Comparison of ENCODE assay signal across 15 cellular contexts in the genomic region with DNA sequence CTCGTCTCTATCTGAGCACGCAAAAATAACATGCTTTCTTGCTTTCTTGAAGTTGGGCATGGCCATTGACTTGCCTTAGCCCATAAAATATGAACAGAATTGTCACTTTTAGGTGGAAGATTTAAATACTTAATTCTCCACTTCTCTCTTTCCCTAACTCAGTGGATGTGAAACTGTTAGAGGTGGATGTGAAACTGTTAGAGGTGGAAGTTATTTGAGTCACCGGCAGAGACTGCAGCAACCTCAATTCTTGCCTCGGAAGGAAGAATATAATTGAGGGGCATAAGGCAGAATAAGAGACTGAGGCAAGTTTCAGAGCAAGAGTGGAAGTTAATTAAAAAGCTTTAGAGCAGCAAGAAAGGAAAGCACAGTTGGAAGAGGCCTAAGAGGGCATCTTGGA. TPM values are rescaled to one million over a fixed set of nuclear protein-coding genes. Genes with fewer than 3 reads are reported as not detected.
DNase-seq lines count a peak whose midpoint lies in the region; ATAC-seq and TF ChIP-seq lines count a peak whose summit lies in the region.
"Had no signal": no experiment of that assay in that cellular context is flagged by ENCODE, and none has a peak within 500 bp of the region (broad histone marks: within the 10 kb centered on the region; RNA-seq: fewer than 3 reads in every experiment).

No MANE protein-coding gene starts in this region.

- H3K4me1 ChIP-seq in OCI-LY7 (ENCODE audit: insufficient read depth, low read length, poor library complexity, severe bottlenecking): no peaks in the 10 kb centered on the region
- H3K4me1 ChIP-seq: colonic mucosa had no signal

- no peaks in the 10 kb centered on the region for H3K9me3 ChIP-seq in OCI-LY7 (ENCODE audit: low read length)
- H3K9me3 ChIP-seq: colonic mucosa had no signal

- H4K20me1 ChIP-seq in OCI-LY7 (ENCODE audit: insufficient read depth, low read length): no peaks in the 10 kb centered on the region

- no peaks in the 10 kb centered on the region for H3K79me2 ChIP-seq in OCI-LY7 (ENCODE audit: insufficient read depth, low read depth, low read length)

- H3K9me3 Mint-ChIP-seq in endothelial cell (ENCODE audit: unreplicated experiment): no peaks in the 10 kb centered on the region
- H3K9me3 Mint-ChIP-seq in activated CD4-positive, alpha-beta T cell treated with anti-CD3 and anti-CD28 coated beads for 36 hours (ENCODE audit: low read depth): no peaks in the 10 kb centered on the region

- H3K4me3 Mint-ChIP-seq in endothelial cell (ENCODE audit: unreplicated experiment): no peak overlapping the region
- no peak overlapping the region for H3K4me3 Mint-ChIP-seq in activated CD4-positive, alpha-beta T cell treated with anti-CD3 and anti-CD28 coated beads for 36 hours
- H3K4me3 Mint-ChIP-seq: natural killer cell had no signal

- H3K27ac ChIP-seq in OCI-LY7 (ENCODE audit: low read depth, low read length, poor library complexity, severe bottlenecking): no peak overlapping the region
- H3K27ac ChIP-seq: colonic mucosa, skin epidermis had no signal

- DNase-seq in OCI-LY7 (ENCODE audit: low spot score): peak; percentile 3
- DNase-seq in NCI-H146 (lab: John Stamatoyannopoulos, UW): no peak
- DNase-seq in endothelial cell (ENCODE audit: low spot score): no peak
- DNase-seq in activated CD4-positive, alpha-beta T cell treated with anti-CD3 and anti-CD28 coated beads for 36 hours: no peak
- DNase-seq in A172 (ENCODE audit: low spot score): no peak
- DNase-seq: activated CD8-positive, alpha-beta memory T cell treated with anti-CD3 and anti-CD28 coated beads, Interleukin-2, amount 50 U/mL, for 4 hours; C1 segment of cervical spinal cord; colonic mucosa; kidney; natural killer cell; NCI-H2029 had no signal

- POLR2A ChIA-PET in OCI-LY7 (lab: Charles Lee): no interaction called here
- POLR2A ChIA-PET in activated CD4-positive, alpha-beta T cell treated with anti-CD3 and anti-CD28 coated beads for 36 hours (lab: Charles Lee): no interaction called here

- peak; percentile 61 for ATAC-seq in GM18508 (IDR thresholded peaks at IDR 0.05; ENCODE audit: insufficient read depth, unreplicated experiment)
- ATAC-seq in GM21447 (IDR thresholded peaks at IDR 0.05; ENCODE audit: unreplicated experiment): peak; percentile 44
- peak; percentile 66 for ATAC-seq in HG03159 (IDR thresholded peaks at IDR 0.05; ENCODE audit: unreplicated experiment)
- ATAC-seq in activated CD4-positive, alpha-beta T cell treated with anti-CD3 and anti-CD28 coated beads for 36 hours: no peak
- ATAC-seq: natural killer cell had no signal

- H3K4me1 Mint-ChIP-seq in endothelial cell (ENCODE audit: unreplicated experiment): peaks cover 11% of the 10 kb centered on the region
- H3K4me1 Mint-ChIP-seq in activated CD4-positive, alpha-beta T cell treated with anti-CD3 and anti-CD28 coated beads for 36 hours: peaks cover 17% of the 10 kb centered on the region
- H3K4me1 Mint-ChIP-seq: natural killer cell had no signal

- H3K27me3 Mint-ChIP-seq in endothelial cell (ENCODE audit: unreplicated experiment): peaks cover 17% of the 10 kb centered on the region
- peaks cover 52% of the 10 kb centered on the region for H3K27me3 Mint-ChIP-seq in activated CD4-positive, alpha-beta T cell treated with anti-CD3 and anti-CD28 coated beads for 36 hours

- TF ChIP-seq CTCF in OCI-LY7 (conservative IDR thresholded peaks at IDR 0.05; ENCODE audit: low read length) (no peak), endothelial cell (IDR thresholded peaks at IDR 0.05; ENCODE audit: unreplicated experiment) (no peak)

- no peak overlapping the region for H3K4me3 ChIP-seq in OCI-LY7 (ENCODE audit: low read depth, low read length, poor library complexity, severe bottlenecking)
- H3K4me3 ChIP-seq: colonic mucosa, skin epidermis had no signal

- BruUV-seq in OCI-LY7 (replicated peaks; lab: Mats Ljungman, UMichigan): no TSS peak

- H3K27ac Mint-ChIP-seq in endothelial cell (ENCODE audit: unreplicated experiment): no peak overlapping the region
- no peak overlapping the region for H3K27ac Mint-ChIP-seq in activated CD4-positive, alpha-beta T cell treated with anti-CD3 and anti-CD28 coated beads for 36 hours
- H3K27ac Mint-ChIP-seq: natural killer cell had no signal

- no peak overlapping the region for H2AFZ ChIP-seq in OCI-LY7 (ENCODE audit: low read length)

- CTCF ChIA-PET in OCI-LY7 (lab: Charles Lee; ENCODE audit: unreplicated experiment): no interaction called here
- CTCF ChIA-PET in activated CD4-positive, alpha-beta T cell treated with anti-CD3 and anti-CD28 coated beads for 36 hours (lab: Charles Lee): interaction anchor here (0.7 kb wide), 1 partner anchor 112 kb away, joined by 3 read pairs; no protein-coding TSS in a partner anchor

- no peaks in the 10 kb centered on the region for H3K36me3 ChIP-seq in OCI-LY7 (ENCODE audit: insufficient read depth, low read length)
- H3K36me3 ChIP-seq: colonic mucosa had no signal

- H3K9me2 ChIP-seq in OCI-LY7 (ENCODE audit: insufficient read depth, low read length): no peaks in the 10 kb centered on the region

- no peaks in the 10 kb centered on the region for H3K36me3 Mint-ChIP-seq in endothelial cell (ENCODE audit: low read depth, unreplicated experiment)
- no peaks in the 10 kb centered on the region for H3K36me3 Mint-ChIP-seq in activated CD4-positive, alpha-beta T cell treated with anti-CD3 and anti-CD28 coated beads for 36 hours (ENCODE audit: low read depth)

- no peak overlapping the region for H3K4me2 ChIP-seq in OCI-LY7 (ENCODE audit: low read length)

- intact Hi-C loops in OCI-LY7 (cut with micrococcal nuclease; ENCODE audit: unreplicated experiment): no loop called here
- intact Hi-C loops in activated CD4-positive, alpha-beta T cell treated with anti-CD3 and anti-CD28 coated beads for 36 hours (cut with DNase I, micrococcal nuclease): loop anchor here in 1 of 2 experiments (10.0 kb wide), 1 partner anchor 555 kb away; no protein-coding TSS in a partner anchor

RNA-seq across cellular contexts. Expression of gene PARM1, which starts 2.8 kb away (rescaled TPM):
- not detected in 2 replicates for total RNA-seq in OCI-LY7 (2014; rRNA removed; shearing (Covaris generic))
- total RNA-seq in OCI-LY7 (2022) (not detected in 2 replicates), endothelial cell (ENCODE audit: unreplicated experiment) (0.18 TPM)
- total RNA-seq in activated CD4-positive, alpha-beta T cell treated with anti-CD3 and anti-CD28 coated beads for 36 hours: under 1 TPM; 0.04 to 0.05 TPM
- total RNA-seq in A172 (2014; rRNA removed; shearing (Covaris generic)): not detected in 2 replicates
